ENCODE assay signal across 18 cellular contexts in genomic region chr6:35183281-35183680, GRCh38. TPM values are rescaled to one million over a fixed set of nuclear protein-coding genes. Genes with fewer than 3 reads are reported as not detected.
"Had no signal": no experiment of that assay in that cellular context is flagged by ENCODE, and none has a peak within 500 bp of the region (broad histone marks: within the 10 kb centered on the region; RNA-seq: fewer than 3 reads in every experiment).

No MANE protein-coding gene starts in this region.

- H3K36me3 Mint-ChIP-seq: activated naive CD8-positive, alpha-beta T cell treated with anti-CD3 and anti-CD28 coated beads, Interleukin-2, amount 10 ng/mL, durations not matched to agents 7 days and 5 days; naive thymus-derived CD8-positive, alpha-beta T cell; stimulated activated memory B cell treated with anti-CD40 and anti-IgM and Interleukin-4, amounts not matched to agents 10 μg/mL and 1 μg/mL and 100 μg/mL, for 72 hours had no signal

- DNase-seq: activated CD4-positive, alpha-beta T cell treated with anti-CD3 and anti-CD28 coated beads, Interleukin-2, amount 50 U/mL, for 48 hours; activated gamma-delta T cell; activated naive CD8-positive, alpha-beta T cell treated with anti-CD3 and anti-CD28 coated beads, Interleukin-2, amount 10 ng/mL, durations not matched to agents 7 days and 5 days; brain microvascular endothelial cell; effector CD4-positive, alpha-beta T cell; gastrocnemius medialis; head of caudate nucleus; naive thymus-derived CD8-positive, alpha-beta T cell; sigmoid colon; stimulated activated CD4-positive, alpha-beta T cell treated with anti-CD3 and anti-CD28 coated beads, Interleukin-4, amount 100 ng/mL, for 4 hours; testis had no signal

- H3K4me1 ChIP-seq: testis had no signal

- H3K9me3 Mint-ChIP-seq: activated naive CD8-positive, alpha-beta T cell treated with anti-CD3 and anti-CD28 coated beads, Interleukin-2, amount 10 ng/mL, durations not matched to agents 7 days and 5 days; naive thymus-derived CD8-positive, alpha-beta T cell; stimulated activated memory B cell treated with anti-CD40 and anti-IgM and Interleukin-4, amounts not matched to agents 10 μg/mL and 1 μg/mL and 100 μg/mL, for 72 hours; T-helper 2 cell treated with Interferon-gamma antibody and Interleukin-4, amounts not matched to agents 5 μg/mL and 100 μg/mL, for 36 hours had no signal

- H3K36me3 ChIP-seq: brain microvascular endothelial cell, gastrocnemius medialis, neutrophil, sigmoid colon had no signal

- H3K79me2 ChIP-seq: parathyroid adenoma had no signal

- H3K27ac Mint-ChIP-seq: activated naive CD8-positive, alpha-beta T cell treated with anti-CD3 and anti-CD28 coated beads, Interleukin-2, amount 10 ng/mL, durations not matched to agents 7 days and 5 days; stimulated activated memory B cell treated with anti-CD40 and anti-IgM and Interleukin-4, amounts not matched to agents 10 μg/mL and 1 μg/mL and 100 μg/mL, for 72 hours; T-helper 2 cell treated with Interferon-gamma antibody and Interleukin-4, amounts not matched to agents 5 μg/mL and 100 μg/mL, for 36 hours had no signal

- H3K4me3 Mint-ChIP-seq: activated naive CD8-positive, alpha-beta T cell treated with anti-CD3 and anti-CD28 coated beads, Interleukin-2, amount 10 ng/mL, durations not matched to agents 7 days and 5 days; naive thymus-derived CD8-positive, alpha-beta T cell; stimulated activated memory B cell treated with anti-CD40 and anti-IgM and Interleukin-4, amounts not matched to agents 10 μg/mL and 1 μg/mL and 100 μg/mL, for 72 hours; T-helper 2 cell treated with Interferon-gamma antibody and Interleukin-4, amounts not matched to agents 5 μg/mL and 100 μg/mL, for 36 hours had no signal

- H3K4me1 Mint-ChIP-seq: activated naive CD8-positive, alpha-beta T cell treated with anti-CD3 and anti-CD28 coated beads, Interleukin-2, amount 10 ng/mL, durations not matched to agents 7 days and 5 days; stimulated activated memory B cell treated with anti-CD40 and anti-IgM and Interleukin-4, amounts not matched to agents 10 μg/mL and 1 μg/mL and 100 μg/mL, for 72 hours had no signal

- H3K4me3 ChIP-seq: gastrocnemius medialis, sigmoid colon had no signal

- H3K9me3 ChIP-seq: gastrocnemius medialis, neutrophil, sigmoid colon, testis had no signal

- H3K27ac ChIP-seq: brain microvascular endothelial cell, gastrocnemius medialis, neutrophil, parathyroid adenoma, sigmoid colon, testis had no signal

- H3K27me3 ChIP-seq: brain microvascular endothelial cell, sigmoid colon, testis had no signal

- H2AFZ ChIP-seq: parathyroid adenoma had no signal

- ATAC-seq: esophagus mucosa; gastrocnemius medialis; naive thymus-derived CD8-positive, alpha-beta T cell; stimulated activated memory B cell treated with anti-CD40 and anti-IgM and Interleukin-4, amounts not matched to agents 10 μg/mL and 1 μg/mL and 100 μg/mL, for 72 hours had no signal

- H3K9ac ChIP-seq: parathyroid adenoma had no signal

RNA-seq across cellular contexts. Expression of gene TCP11, which starts 42.1 kb away (rescaled TPM):
- total RNA-seq: activated naive CD8-positive, alpha-beta T cell treated with anti-CD3 and anti-CD28 coated beads, Interleukin-2, amount 10 ng/mL, durations not matched to agents 7 days and 5 days; esophagus mucosa; kidney epithelial cell; mesenteric fat pad; naive thymus-derived CD8-positive, alpha-beta T cell had no signal
- polyA plus RNA-seq: naive thymus-derived CD8-positive, alpha-beta T cell; sigmoid colon had no signal
